22 cellular contexts compared by ENCODE assay signal in the genomic region with DNA sequence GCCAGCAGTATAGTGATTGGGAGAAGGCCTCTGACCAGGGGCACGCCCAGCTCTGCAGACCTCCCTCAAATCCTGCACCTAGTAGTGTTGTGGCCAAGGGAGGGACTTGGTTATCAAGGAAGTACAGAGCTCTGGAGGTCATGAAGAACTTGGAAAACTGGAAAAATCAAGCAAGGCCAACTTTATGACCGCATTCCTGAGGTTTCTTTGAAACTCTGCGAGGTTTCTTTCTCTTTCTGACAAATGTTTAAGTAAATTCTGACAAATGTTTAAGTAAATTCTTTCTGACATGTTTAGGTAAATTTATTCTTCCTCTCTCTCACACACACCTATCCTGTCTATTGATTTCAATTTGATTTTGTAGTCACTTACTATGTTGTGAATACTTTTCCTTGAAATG.
"Had no signal": no experiment of that assay in that cellular context is flagged by ENCODE, and none has a peak within 500 bp of the region (broad histone marks: within the 10 kb centered on the region; RNA-seq: fewer than 3 reads in every experiment).

No MANE protein-coding gene starts in this region.

- ATAC-seq: left cardiac atrium; left lung; naive thymus-derived CD4-positive, alpha-beta T cell; sciatic nerve; stimulated activated memory B cell treated with anti-CD40 and anti-IgM and Interleukin-4, amounts not matched to agents 10 μg/mL and 1 μg/mL and 100 μg/mL, for 72 hours; stimulated activated naive CD8-positive, alpha-beta T cell treated with anti-CD3 and anti-CD28 coated beads, Interleukin-15, Interleukin-2, amounts not matched to agents 100 U/mL and 50 U/mL, for 24 hours had no signal

- H3K4me1 Mint-ChIP-seq: nephron, neural progenitor cell had no signal

- H3K36me3 ChIP-seq: neural progenitor cell had no signal

- H3K4me3 ChIP-seq: dorsolateral prefrontal cortex, hepatocyte, left lung, neural progenitor cell, testis, tibial artery had no signal

- H3K27ac Mint-ChIP-seq: nephron; neural progenitor cell; progenitor cell of endocrine pancreas; stimulated activated memory B cell treated with anti-CD40 and anti-IgM and Interleukin-4, amounts not matched to agents 10 μg/mL and 1 μg/mL and 100 μg/mL, for 72 hours; type B pancreatic cell had no signal

- H3K4me3 Mint-ChIP-seq: naive thymus-derived CD4-positive, alpha-beta T cell; nephron; neural progenitor cell; stimulated activated memory B cell treated with anti-CD40 and anti-IgM and Interleukin-4, amounts not matched to agents 10 μg/mL and 1 μg/mL and 100 μg/mL, for 72 hours; type B pancreatic cell had no signal

- DNase-seq: dorsolateral prefrontal cortex; effector CD4-positive, alpha-beta T cell; head of caudate nucleus; left cardiac atrium; left lung; mesendoderm; midbrain; naive thymus-derived CD4-positive, alpha-beta T cell; stimulated activated CD4-positive, alpha-beta T cell treated with anti-CD3 and anti-CD28 coated beads, Interleukin-4, amount 100 ng/mL, for 4 hours; stimulated activated naive CD8-positive, alpha-beta T cell treated with anti-CD3 and anti-CD28 coated beads, Interleukin-15, Interleukin-2, amounts not matched to agents 100 U/mL and 50 U/mL, for 24 hours; substantia nigra; testis; tibial artery had no signal

- H3K4me1 ChIP-seq: left lung, neural progenitor cell, parathyroid adenoma, testis, tibial artery had no signal

- H3K27ac ChIP-seq: dorsolateral prefrontal cortex, hepatocyte, left lung, neural progenitor cell, parathyroid adenoma, testis, tibial artery had no signal

- H3K9ac ChIP-seq: neural progenitor cell, parathyroid adenoma had no signal

- H3K9me3 ChIP-seq: left lung, testis, tibial artery had no signal

- H3K9me3 Mint-ChIP-seq: naive thymus-derived CD4-positive, alpha-beta T cell; nephron; neural progenitor cell; stimulated activated memory B cell treated with anti-CD40 and anti-IgM and Interleukin-4, amounts not matched to agents 10 μg/mL and 1 μg/mL and 100 μg/mL, for 72 hours; type B pancreatic cell had no signal

- FAIRE-seq: frontal cortex had no signal

- H3K27me3 Mint-ChIP-seq: naive thymus-derived CD4-positive, alpha-beta T cell; progenitor cell of endocrine pancreas; stimulated activated memory B cell treated with anti-CD40 and anti-IgM and Interleukin-4, amounts not matched to agents 10 μg/mL and 1 μg/mL and 100 μg/mL, for 72 hours; type B pancreatic cell had no signal
